ENCODE assay signal across 8 cellular contexts in genomic region chr5:119031905-119032304, GRCh38. TPM values are rescaled to one million over a fixed set of nuclear protein-coding genes. Genes with fewer than 3 reads are reported as not detected.
DNase-seq lines count a peak whose midpoint lies in the region; ATAC-seq and TF ChIP-seq lines count a peak whose summit lies in the region.

No MANE protein-coding gene starts in this region.

- H3K4me3 ChIP-seq in SK-N-MC, result peak overlapping the region; percentile 45
- H3K4me3 ChIP-seq in esophagus squamous epithelium, result no peak overlapping the region
- H3K4me3 ChIP-seq in sigmoid colon, result no peak overlapping the region

- no peak for DNase-seq in activated CD4-positive, CD25-positive, alpha-beta regulatory T cell treated with anti-CD3 and anti-CD28 coated beads, Interleukin-2, amount 50 U/mL, for 72 hours
- DNase-seq in SK-N-MC (ENCODE audit: low read depth, low spot score) (no peak), superior temporal gyrus (ENCODE audit: extremely low spot score) (no peak), esophagus squamous epithelium (lab: John Stamatoyannopoulos, UW) (no peak), sigmoid colon (no peak)
- DNase-seq in stimulated activated CD4-positive, alpha-beta T cell treated with anti-CD3 and anti-CD28 coated beads, TNF-alpha, amount 100 ng/mL, for 48 hours (ENCODE audit: low read depth in 3 of 3), result peak in 2 of 3 donors; percentile 10 to 15

- H3K27me3 ChIP-seq in esophagus squamous epithelium, result no peaks in the 10 kb centered on the region
- H3K27me3 ChIP-seq in sigmoid colon, result no peaks in the 10 kb centered on the region

- intact Hi-C loops in esophagus squamous epithelium (cut with DNase I) (no loop called here), sigmoid colon (cut with DNase I) (no loop called here)

- no peaks in the 10 kb centered on the region for H3K9me3 ChIP-seq in SK-N-MC (ENCODE audit: low read depth, low read length)
- H3K9me3 ChIP-seq in esophagus squamous epithelium, result no peaks in the 10 kb centered on the region
- H3K9me3 ChIP-seq in sigmoid colon, result no peaks in the 10 kb centered on the region

- TF ChIP-seq CTCF in esophagus squamous epithelium (IDR thresholded peaks at IDR 0.05), result no peak
- TF ChIP-seq CTCF in sigmoid colon (IDR thresholded peaks at IDR 0.05), result no peak

- TF ChIP-seq POLR2A in esophagus squamous epithelium (IDR thresholded peaks at IDR 0.05) (no peak), sigmoid colon (IDR thresholded peaks at IDR 0.05) (no peak)

- WGBS in esophagus squamous epithelium, 2 donors, result 40 to 59% methylated on average over 4 of the region's 4 CpGs
- 73 to 87% methylated on average over 4 of the region's 4 CpGs for WGBS in sigmoid colon, 2 donors

- H3K36me3 ChIP-seq in SK-N-MC (ENCODE audit: insufficient read depth, low read length), result no peaks in the 10 kb centered on the region
- H3K36me3 ChIP-seq in esophagus squamous epithelium, result no peaks in the 10 kb centered on the region
- H3K36me3 ChIP-seq in sigmoid colon, result no peaks in the 10 kb centered on the region

- no peak for TF ChIP-seq EP300 in sigmoid colon (IDR thresholded peaks at IDR 0.05)

- H3K27ac ChIP-seq in SK-N-MC, result peak overlapping the region; percentile 99
- no peak overlapping the region for H3K27ac ChIP-seq in esophagus squamous epithelium
- no peak overlapping the region for H3K27ac ChIP-seq in sigmoid colon

- H3K4me1 ChIP-seq in esophagus squamous epithelium (no peaks in the 10 kb centered on the region), sigmoid colon (no peaks in the 10 kb centered on the region)

- no peak overlapping the region for H3K9ac ChIP-seq in SK-N-MC (ENCODE audit: insufficient read length)

- peak; percentile 44 for ATAC-seq in activated CD4-positive, CD25-positive, alpha-beta regulatory T cell treated with anti-CD3 and anti-CD28 coated beads, Interleukin-2, amount 50 U/mL, for 24 hours
- peak; percentile 34 for ATAC-seq in HG02678 (IDR thresholded peaks at IDR 0.05; ENCODE audit: unreplicated experiment)

RNA-seq across cellular contexts. Expression of gene DMXL1, which starts 39.0 kb away (rescaled TPM):
- total RNA-seq in esophagus squamous epithelium (10 to 100 TPM; 25.9 to 50.9 (median 30.9) TPM), sigmoid colon (100 to 1,000 TPM in 1 of 4 donors, 10 to 100 TPM in 3; 50.8 to 106 (median 66.9) TPM)
- polyA plus RNA-seq in sigmoid colon, result 10 to 100 TPM in 2 of 3 donors, 1 to 10 TPM in 1; 6.7 to 12.6 (median 10.0) TPM

RNA-seq across cellular contexts. Expression of gene DTWD2, which starts 43.6 kb away (rescaled TPM):
- 10 to 100 TPM in 2 of 4 donors, 1 to 10 TPM in 2; 7.4 to 11.5 (median 9.9) TPM for total RNA-seq in esophagus squamous epithelium
- total RNA-seq in sigmoid colon, result 10 to 100 TPM in 1 of 4 donors, 1 to 10 TPM in 3; 4.6 to 10.4 (median 7.9) TPM
- 1 to 10 TPM; 2.4 to 5.3 (median 3.3) TPM for polyA plus RNA-seq in sigmoid colon

Comparison
In these comparisons a context has a peak if more than half of its experiments do, and no peak if none do; other contexts are left out.
1. DNase-seq: peak in stimulated activated CD4-positive, alpha-beta T cell treated with anti-CD3 and anti-CD28 coated beads, TNF-alpha, amount 100 ng/mL, for 48 hours (2 of 3); none in activated CD4-positive, CD25-positive, alpha-beta regulatory T cell treated with anti-CD3 and anti-CD28 coated beads, Interleukin-2, amount 50 U/mL, for 72 hours (single experiment), SK-N-MC (single experiment), superior temporal gyrus (single experiment), esophagus squamous epithelium (single experiment) and sigmoid colon (single experiment).